Comparison of ENCODE assay signal across 16 cellular contexts in genomic region chr1:225597926-225598575, GRCh38. TPM values are rescaled to one million over a fixed set of nuclear protein-coding genes. Genes with fewer than 3 reads are reported as not detected.
A peak's percentile ranks its signal among the peaks of the same experiment; 100 is the strongest.
DNase-seq lines count a peak whose midpoint lies in the region; ATAC-seq and TF ChIP-seq lines count a peak whose summit lies in the region.
"Had no signal": no experiment of that assay in that cellular context is flagged by ENCODE, and none has a peak within 500 bp of the region (broad histone marks: within the 10 kb centered on the region; RNA-seq: fewer than 3 reads in every experiment).

No MANE protein-coding gene starts in this region.

- BruUV-seq in IMR-90 (replicated peaks; lab: Mats Ljungman, UMichigan) = no TSS peak

- H3K9me3 ChIP-seq in IMR-90 (ENCODE audit: control insufficient read depth, insufficient read depth, low read length) = 0 out of 2 replicates have a peak, but pooled peaks cover 2% of the 10 kb centered on the region
- H3K9me3 ChIP-seq in left lung = no peaks in the 10 kb centered on the region
- H3K9me3 ChIP-seq: sigmoid colon, tibial artery had no signal

- H2AFZ ChIP-seq in IMR-90 (replicated peaks; ENCODE audit: low read length, poor library complexity) = no peak overlapping the region

- no peak overlapping the region for H2AK5ac ChIP-seq in IMR-90 (ENCODE audit: low read depth, low read length)

- TF ChIP-seq RAD21 in IMR-90 (IDR thresholded peaks at IDR 0.05; ENCODE audit: low read length) = no peak

- H3K4me2 ChIP-seq in IMR-90 (ENCODE audit: low read depth, low read length) = no peak overlapping the region

- no peak overlapping the region for H2BK20ac ChIP-seq in IMR-90 (ENCODE audit: low read depth, low read length)

- H3K27me3 Mint-ChIP-seq in chondrocyte (ENCODE audit: low read depth) = no peaks in the 10 kb centered on the region

- H3K27ac ChIP-seq in IMR-90 (ENCODE audit: insufficient read depth, low read length) (no peak overlapping the region), left lung (no peak overlapping the region)

- peaks cover 14% of the 10 kb centered on the region for H3K36me3 Mint-ChIP-seq in chondrocyte (ENCODE audit: low read depth)

- H3K4me3 Mint-ChIP-seq in chondrocyte (ENCODE audit: unreplicated experiment) = no peak overlapping the region
- H3K4me3 Mint-ChIP-seq: dendritic cell treated with granulocyte-macrophage colony-stimulating factor and Interleukin-4, amounts not matched to agents 40 ng/mL and 50 ng/mL, for 4 days; memory B cell had no signal

- no peak overlapping the region for H4K91ac ChIP-seq in IMR-90 (ENCODE audit: insufficient read depth, low read depth, low read length)

- TF ChIP-seq CTCF in IMR-90 (conservative IDR thresholded peaks at IDR 0.05; ENCODE audit: low read depth, low read length) (no peak), chondrocyte (IDR thresholded peaks at IDR 0.05) (no peak), left lung (IDR thresholded peaks at IDR 0.05) (no peak)

- peak; percentile 20 for DNase-seq in AG08395 (ENCODE audit: low spot score)
- DNase-seq in IMR-90 = peak; percentile 71
- DNase-seq in chondrocyte (ENCODE audit: low spot score) = no peak
- DNase-seq in left lung = no peak
- DNase-seq in H7 = no peak
- no peak for DNase-seq in NCI-H82 treated with DMSO at 0.1 percent for 48 hours (lab: John Stamatoyannopoulos, UW; ENCODE audit: unreplicated experiment)
- DNase-seq in activated effector memory CD4-positive, alpha-beta T cell treated with Interleukin-2 at 50 U/mL for 16 hours = no peak
- no peak for DNase-seq in activated T-cell treated with anti-CD3 and anti-CD28 coated beads, Interleukin-2, amount 50 U/mL, for 48 hours
- DNase-seq: NCI-H146; OCI-M1; sigmoid colon; stimulated activated CD4-positive, alpha-beta T cell treated with anti-CD3 and anti-CD28 coated beads, Interleukin-4, amount 100 ng/mL, for 1 hour; tibial artery had no signal

- peak overlapping the region; percentile 72 for H3K27ac Mint-ChIP-seq in chondrocyte (ENCODE audit: unreplicated experiment)
- H3K27ac Mint-ChIP-seq: activated T-helper 2 cell treated with anti-CD3 and anti-CD28 coated beads, Interferon-gamma antibody, Interleukin-2, Interleukin-4, amounts not matched to agents 10 μg/mL and 5 μg/mL and 100 μg/mL, durations not matched to agents 14 hours and 24 hours and 36 hours; dendritic cell treated with granulocyte-macrophage colony-stimulating factor and Interleukin-4, amounts not matched to agents 40 ng/mL and 50 ng/mL, for 4 days; memory B cell had no signal

- H3K27me3 ChIP-seq in IMR-90 (ENCODE audit: control insufficient read depth, insufficient read depth, low read length) (no peaks in the 10 kb centered on the region), left lung (no peaks in the 10 kb centered on the region), H7 (ENCODE audit: control insufficient read depth, insufficient read depth, low read length) (no peaks in the 10 kb centered on the region)
- H3K27me3 ChIP-seq: sigmoid colon, tibial artery had no signal

- H2BK5ac ChIP-seq in IMR-90 (ENCODE audit: low read depth, low read length, poor library complexity, severe bottlenecking) = no peak overlapping the region

- no peak overlapping the region for H4K5ac ChIP-seq in IMR-90 (ENCODE audit: low read depth, low read length)

- H3K79me1 ChIP-seq in IMR-90 (ENCODE audit: low read depth in 1 of 2, low read length in 2 of 2) = peaks cover 11 to 65% of the 10 kb centered on the region in 2 experiments

- H3K4ac ChIP-seq in IMR-90 (ENCODE audit: low read depth, low read length) = no peak overlapping the region

- no peaks in the 10 kb centered on the region; the same call in 1 of the 2 replicates for H3K9me1 ChIP-seq in IMR-90 (ENCODE audit: insufficient read depth, low read length)

- no CpG with 5 or more reads among the region's 2 CpGs for WGBS in IMR-90 (ENCODE audit: extremely low coverage in 2 of 2, insufficient read length in 1 of 2), 2 experiments

- dilution Hi-C loops in IMR-90 (cut with HindIII; ENCODE audit: low sequenced_read_pairs, unreplicated experiment) = no loop called here

- no peak overlapping the region for H2BK120ac ChIP-seq in IMR-90 (ENCODE audit: low read depth, low read length)

- TF ChIP-seq POLR2A in IMR-90 (IDR thresholded peaks at IDR 0.05; ENCODE audit: low read depth, low read length) = no peak

- peak; percentile 56 for ATAC-seq in IMR-90 (ENCODE audit: low read depth)
- ATAC-seq in left lung = peak; percentile 56

- H3K56ac ChIP-seq in IMR-90 (ENCODE audit: extremely low read depth, insufficient read depth, low read length) = no peak overlapping the region

- H3K36me3 ChIP-seq in IMR-90 (ENCODE audit: control insufficient read depth, insufficient read depth, low read length) = peaks cover 6% of the 10 kb centered on the region
- H3K36me3 ChIP-seq in left lung = no peaks in the 10 kb centered on the region
- H3K36me3 ChIP-seq in H7 (replicated peaks; ENCODE audit: control insufficient read depth, insufficient read depth, low read length) = no peaks in the 10 kb centered on the region
- H3K36me3 ChIP-seq: sigmoid colon, tibial artery had no signal

- no peak overlapping the region for H2BK15ac ChIP-seq in IMR-90 (ENCODE audit: low read depth, low read length)

- no peak overlapping the region for H2AK9ac ChIP-seq in IMR-90 (replicated peaks; ENCODE audit: low read depth, low read length, poor library complexity)

- H3K9ac ChIP-seq in IMR-90 (ENCODE audit: low read depth, low read length) = no peak overlapping the region

- H3K23ac ChIP-seq in IMR-90 (ENCODE audit: low read depth, low read length) = no peak overlapping the region

- H3K4me3 ChIP-seq in IMR-90 (ENCODE audit: insufficient read depth, low read depth, low read length) (no peak overlapping the region), left lung (no peak overlapping the region), H7 (ENCODE audit: insufficient read depth, low read depth, low read length) (no peak overlapping the region)
- H3K4me3 ChIP-seq: sigmoid colon, tibial artery had no signal

- CTCF ChIA-PET in IMR-90 (lab: Yijun Ruan, JAX) = interaction anchor here (0.6 to 1.2 kb wide), 4 partner anchors 53 to 618 kb away, joined by 3 to 11 read pairs (median 4); no protein-coding TSS in a partner anchor

- peaks cover 6% of the 10 kb centered on the region for H3K9me3 Mint-ChIP-seq in chondrocyte (ENCODE audit: low read depth)
- H3K9me3 Mint-ChIP-seq: activated T-helper 2 cell treated with anti-CD3 and anti-CD28 coated beads, Interferon-gamma antibody, Interleukin-2, Interleukin-4, amounts not matched to agents 10 μg/mL and 5 μg/mL and 100 μg/mL, durations not matched to agents 14 hours and 24 hours and 36 hours had no signal

- intact Hi-C loops in IMR-90 (cut with micrococcal nuclease) = no loop called here
- intact Hi-C loops in left lung (cut with DNase I) = no loop called here

- no peak overlapping the region for H3K14ac ChIP-seq in IMR-90 (replicated peaks; ENCODE audit: low read depth, low read length)

- H4K8ac ChIP-seq in IMR-90 (ENCODE audit: low read depth in 2 of 2, low read length in 2 of 2) = no peak overlapping the region

- H3K18ac ChIP-seq in IMR-90 (ENCODE audit: low read depth, low read length) = no peak overlapping the region

- H4K20me1 ChIP-seq in IMR-90 (ENCODE audit: insufficient read depth, low read length) = peaks cover 63% of the 10 kb centered on the region

- H3K4me1 ChIP-seq in IMR-90 (ENCODE audit: control insufficient read depth, insufficient read depth, low read length) (no peaks in the 10 kb centered on the region), left lung (peaks cover 10% of the 10 kb centered on the region in 2 donors)

- in situ Hi-C loops in IMR-90 (cut with MboI; ENCODE audit: low sequenced_read_pairs) = no loop called here

- POLR2A ChIA-PET in IMR-90 (lab: Charles Lee; ENCODE audit: unreplicated experiment) = no interaction called here

- peaks cover 90% of the 10 kb centered on the region for H3K4me1 Mint-ChIP-seq in chondrocyte (ENCODE audit: low read depth)
- H3K4me1 Mint-ChIP-seq: memory B cell had no signal

TF ChIP-seq in IMR-90, 13 proteins besides CTCF, POLR2A, EP300 and RAD21:
- TF ChIP-seq RCOR1 (IDR thresholded peaks at IDR 0.05; ENCODE audit: insufficient replicate concordance, low read length) = no peak
- no peak for TF ChIP-seq MAFK (IDR thresholded peaks at IDR 0.05; ENCODE audit: low read depth, low read length)
- TF ChIP-seq SMC3 (IDR thresholded peaks at IDR 0.05; ENCODE audit: low read depth, low read length) = no peak
- no peak for TF ChIP-seq ELK1 (IDR thresholded peaks at IDR 0.05; ENCODE audit: borderline replicate concordance, low read depth, low read length)
- no peak for TF ChIP-seq USF2 (IDR thresholded peaks at IDR 0.05; ENCODE audit: low read depth, low read length)
- no peak for TF ChIP-seq FOS (IDR thresholded peaks at IDR 0.05; ENCODE audit: low read depth, low read length)
- TF ChIP-seq RFX5 (IDR thresholded peaks at IDR 0.05; ENCODE audit: low read depth, low read length) = no peak
- no peak for TF ChIP-seq MXI1 (IDR thresholded peaks at IDR 0.05; ENCODE audit: borderline replicate concordance, low read depth, low read length)
- TF ChIP-seq MAZ (IDR thresholded peaks at IDR 0.05; ENCODE audit: borderline replicate concordance, low read depth, low read length) = no peak
- TF ChIP-seq CHD1 (IDR thresholded peaks at IDR 0.05; ENCODE audit: low read depth, low read length) = no peak

RNA-seq across cellular contexts. Expression of gene ENAH, which starts 54.9 kb away (rescaled TPM):
- total RNA-seq in IMR-90 (2012; rRNA removed) (82.5 and 86.9 TPM in 2 replicates), chondrocyte (208 to 457 TPM (median 434 TPM) in 3 replicates), left lung (100 to 1,000 TPM; 106 to 142 TPM)
- polyA plus RNA-seq in IMR-90 (2012; rRNA removed) = 47.4 and 61.3 TPM in 2 replicates
- 7.3 and 9.4 TPM in 2 replicates for polyA plus RNA-seq in IMR-90 (2012; cell fraction: cytosol; rRNA removed)
- polyA plus RNA-seq in IMR-90 (2012; cell fraction: nucleus; rRNA removed; ENCODE audit: low replicate concordance) = 10.8 and 45.1 TPM in 2 replicates
- total RNA-seq in H7 (2014; rRNA removed; shearing (Covaris generic)) = 160 and 234 TPM in 2 replicates

Comparison
In these comparisons a context has a peak if more than half of its experiments do, and no peak if none do; other contexts are left out.
1. DNase-seq: peak in AG08395 (single experiment) and IMR-90 (single experiment); none in chondrocyte (single experiment), left lung (0 of 2), H7 (single experiment), NCI-H82 treated with DMSO at 0.1 percent for 48 hours (single experiment), activated effector memory CD4-positive, alpha-beta T cell treated with Interleukin-2 at 50 U/mL for 16 hours (single experiment) and activated T-cell treated with anti-CD3 and anti-CD28 coated beads, Interleukin-2, amount 50 U/mL, for 48 hours (0 of 2).